ENCODE assay signal across 22 cellular contexts in the genomic region with DNA sequence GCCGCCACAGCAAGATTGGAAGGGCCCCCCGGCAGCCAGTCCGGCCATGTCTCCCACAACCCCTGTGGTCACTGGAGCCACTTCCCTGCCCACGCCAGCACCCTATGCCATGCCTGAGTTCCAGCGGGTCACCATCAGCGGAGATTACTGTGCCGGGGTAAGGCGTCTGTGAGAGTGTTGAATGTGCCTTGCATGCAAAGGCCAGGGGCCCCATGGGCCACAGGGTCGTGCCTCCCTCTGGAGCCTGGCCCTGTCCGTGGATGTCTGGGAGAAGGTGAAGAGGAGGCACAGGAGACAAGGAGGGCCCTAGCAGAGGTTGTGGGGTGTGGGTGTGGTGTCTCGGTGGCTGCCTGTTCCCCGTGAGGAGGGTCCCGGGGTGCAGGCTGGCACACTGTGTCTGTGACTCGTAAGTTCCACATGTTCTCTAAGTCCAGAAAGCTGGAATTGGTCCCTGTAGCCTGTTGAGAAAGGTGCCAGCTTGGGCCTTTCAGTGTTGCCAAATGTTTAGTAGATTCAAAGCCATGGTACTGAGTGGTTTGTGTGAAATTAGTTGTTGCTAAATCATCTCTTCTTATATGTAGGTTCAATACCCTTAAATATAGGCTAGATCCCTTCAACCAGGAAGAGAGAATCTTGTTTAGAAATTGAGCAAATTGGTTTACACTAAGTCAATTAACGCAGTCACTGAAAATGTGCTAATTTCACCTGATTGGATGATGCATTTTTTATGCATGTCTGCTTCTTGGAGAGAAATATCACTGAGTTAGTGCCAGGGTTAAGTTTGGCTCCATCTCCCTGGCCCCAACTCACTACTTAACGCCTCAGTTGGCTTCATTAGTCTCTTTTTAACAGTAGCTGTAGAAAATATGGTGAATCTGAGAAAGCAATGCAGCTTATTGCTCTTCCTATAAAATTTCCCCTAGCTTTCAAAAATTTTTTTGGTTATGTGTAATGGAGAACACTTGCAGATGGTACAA. TPM values are rescaled to one million over a fixed set of nuclear protein-coding genes. Genes with fewer than 3 reads are reported as not detected.
DNase-seq lines count a peak whose midpoint lies in the region; ATAC-seq, FAIRE-seq and TF ChIP-seq lines count a peak whose summit lies in the region.
"Had no signal": no experiment of that assay in that cellular context is flagged by ENCODE, and none has a peak within 500 bp of the region (broad histone marks: within the 10 kb centered on the region; RNA-seq: fewer than 3 reads in every experiment).

No MANE protein-coding gene starts in this region.

- POLR2A ChIA-PET in CD4-positive, alpha-beta memory T cell (lab: Charles Lee; ENCODE audit: partially characterized antibody): no interaction called here
- POLR2A ChIA-PET in H1 (lab: Charles Lee; ENCODE audit: partially characterized antibody): no interaction called here

- no peak overlapping the region for H2AFZ ChIP-seq in H1 (ENCODE audit: low read length)

- H3K9ac ChIP-seq in H1 (replicated peaks in 1 of 4; ENCODE audit: extremely low read depth in 1 of 4, low read depth in 3 of 4, low read length in 3 of 4): no peak overlapping the region

- no peak overlapping the region for H2BK12ac ChIP-seq in H1 (ENCODE audit: low read depth, low read length)

- no peaks in the 10 kb centered on the region for H3K27me3 Mint-ChIP-seq in CD4-positive, alpha-beta memory T cell

- no peak overlapping the region for H2AK5ac ChIP-seq in H1 (ENCODE audit: low read depth, low read length)

- no peak overlapping the region for H3K4me3 Mint-ChIP-seq in CD4-positive, alpha-beta memory T cell
- H3K4me3 Mint-ChIP-seq: immature natural killer cell had no signal

- H3K79me2 ChIP-seq in H1 (ENCODE audit: control insufficient read depth in 1 of 2, insufficient read depth in 2 of 2, low read length in 2 of 2): no peaks in the 10 kb centered on the region

- no peaks in the 10 kb centered on the region for H3K27me3 ChIP-seq in CD4-positive, alpha-beta memory T cell (ENCODE audit: insufficient read depth, low read length)
- H3K27me3 ChIP-seq in H1 (replicated peaks in 1 of 4; ENCODE audit: control insufficient read depth in 3 of 4, extremely low read depth in 1 of 4, insufficient read depth in 3 of 4, low read length in 3 of 4) (no peaks in the 10 kb centered on the region), neutrophil (no peaks in the 10 kb centered on the region)
- H3K27me3 ChIP-seq: right lobe of liver, tibial artery had no signal

- no peak overlapping the region for H3K4ac ChIP-seq in H1 (replicated peaks; ENCODE audit: insufficient read length, low read depth, low read length)

- peaks cover 0 to 2% of the 10 kb centered on the region in 2 experiments for H4K20me1 ChIP-seq in H1 (replicated peaks in 1 of 2; ENCODE audit: control insufficient read depth in 1 of 2, insufficient read depth in 2 of 2, low read length in 2 of 2)

- no peak overlapping the region for H4K91ac ChIP-seq in H1 (replicated peaks; ENCODE audit: insufficient read length, low read length)

- peak overlapping the region in 5 of 7 donors; percentile 32 to 84 (median 45) for H3K27ac Mint-ChIP-seq in CD4-positive, alpha-beta memory T cell

- peaks cover 35 to 69% of the 10 kb centered on the region in 2 donors for H3K36me3 Mint-ChIP-seq in CD4-positive, alpha-beta memory T cell

- TF ChIP-seq CTCF in H1 (IDR thresholded peaks at IDR 0.05; ENCODE audit: control extremely low read depth in 1 of 3, insufficient read depth in 1 of 3, low read depth in 1 of 3, low read length in 3 of 3) (no peak), neutrophil (IDR thresholded peaks at IDR 0.05) (no peak)

- H2BK5ac ChIP-seq in H1 (ENCODE audit: low read depth, low read length): no peak overlapping the region

- no peak overlapping the region for H3K18ac ChIP-seq in H1 (ENCODE audit: extremely low read depth, low read length)

- H3K4me2 ChIP-seq in H1 (ENCODE audit: insufficient read depth in 1 of 2, low read depth in 2 of 2, low read length in 2 of 2): no peak overlapping the region

- no peaks in the 10 kb centered on the region for H3K9me3 Mint-ChIP-seq in CD4-positive, alpha-beta memory T cell
- H3K9me3 Mint-ChIP-seq: immature natural killer cell had no signal

- no peaks in the 10 kb centered on the region; the same call in 1 of the 2 replicates for H3K79me1 ChIP-seq in H1 (ENCODE audit: low read depth, low read length)

- DNase-seq in CD4-positive, alpha-beta memory T cell: no peak
- DNase-seq in NCI-H82 treated with DMSO at 0.1 percent for 48 hours (lab: John Stamatoyannopoulos, UW; ENCODE audit: unreplicated experiment) (peak; percentile 5), H1 (ENCODE audit: low read depth in 1 of 2, low spot score in 2 of 2) (no peak), dedifferentiated amniotic fluid mesenchymal stem cell (ENCODE audit: extremely low spot score) (no peak), SKM-1 treated with dmso at 0.1 percent for 144 hours (lab: John Stamatoyannopoulos, UW; ENCODE audit: unreplicated experiment) (no peak), NCI-H69 (lab: John Stamatoyannopoulos, UW) (no peak)
- DNase-seq: activated CD4-positive, alpha-beta T cell treated with anti-CD3 and anti-CD28 coated beads for 4 hours; AML-193; DMS 273 treated with DMSO at 0.1 percent for 48 hours; erythroblast; glutamatergic neuron; H7; immature natural killer cell; MM.1S; NCI-H187; NCI-H510A had no signal

- H3K4me3 ChIP-seq in CD4-positive, alpha-beta memory T cell (ENCODE audit: low read length in 2 of 2): no peak overlapping the region
- no peak overlapping the region for H3K4me3 ChIP-seq in H1 (ENCODE audit: extremely low read depth in 1 of 4, insufficient read depth in 2 of 4, low read depth in 3 of 4, low read length in 4 of 4)
- no peak overlapping the region for H3K4me3 ChIP-seq in neutrophil (ENCODE audit: low read depth in 1 of 2, low read length in 1 of 2)
- H3K4me3 ChIP-seq: right lobe of liver, SK-N-MC, tibial artery had no signal

- H4K8ac ChIP-seq in H1 (ENCODE audit: extremely low read depth, insufficient read depth, low read length): no peak overlapping the region; the same call in 1 of the 2 replicates

- no peak overlapping the region for H2BK120ac ChIP-seq in H1 (replicated peaks; ENCODE audit: low read depth, low read length)

- intact Hi-C loops in CD4-positive, alpha-beta memory T cell (cut with micrococcal nuclease): no loop called here

- H2BK15ac ChIP-seq in H1 (ENCODE audit: low read length): no peak overlapping the region

- no peaks in the 10 kb centered on the region for H3K4me1 ChIP-seq in CD4-positive, alpha-beta memory T cell (ENCODE audit: insufficient read depth, low read length)
- H3K4me1 ChIP-seq in H1 (replicated peaks in 1 of 4; ENCODE audit: control insufficient read depth in 3 of 4, insufficient read depth in 4 of 4, low read length in 3 of 4): no peaks in the 10 kb centered on the region
- peaks cover 17 to 34% of the 10 kb centered on the region in 2 experiments for H3K4me1 ChIP-seq in neutrophil (ENCODE audit: control insufficient read depth in 1 of 2, insufficient read depth in 1 of 2, low read depth in 1 of 2, low read length in 1 of 2)
- H3K4me1 ChIP-seq: right lobe of liver, tibial artery had no signal

- ATAC-seq in GM18502 (IDR thresholded peaks at IDR 0.05; ENCODE audit: poor library complexity, unreplicated experiment): no peak
- ATAC-seq: right lobe of liver had no signal

- TF ChIP-seq RAD21 in H1 (IDR thresholded peaks at IDR 0.05 in 1 of 2, conservative IDR thresholded peaks at IDR 0.05 in 1 of 2; ENCODE audit: low read depth in 2 of 2, low read length in 2 of 2): no peak

- H3K23me2 ChIP-seq in H1 (ENCODE audit: low read depth, low read length): no peaks in the 10 kb centered on the region

- TF ChIP-seq EP300 in H1 (IDR thresholded peaks at IDR 0.05; ENCODE audit: borderline replicate concordance in 1 of 2, low read depth in 2 of 2, low read length in 2 of 2): no peak

- H3K9me3 ChIP-seq in CD4-positive, alpha-beta memory T cell (ENCODE audit: control insufficient read depth in 1 of 2, low read length in 2 of 2): no peaks in the 10 kb centered on the region
- H3K9me3 ChIP-seq in H1 (ENCODE audit: insufficient read depth in 2 of 2, low read depth in 1 of 2, low read length in 1 of 2) (no peaks in the 10 kb centered on the region), neutrophil (no peaks in the 10 kb centered on the region)
- H3K9me3 ChIP-seq: right lobe of liver, tibial artery had no signal

- no peak overlapping the region for H4K5ac ChIP-seq in H1 (ENCODE audit: insufficient read length, low read depth, low read length)

- CTCF ChIA-PET in CD4-positive, alpha-beta memory T cell (lab: Charles Lee; ENCODE audit: partially characterized antibody): no interaction called here
- CTCF ChIA-PET in H1 (lab: Charles Lee; ENCODE audit: partially characterized antibody): interaction anchor here (1.9 to 2.3 kb wide), 2 partner anchors 19 to 27 kb away, joined by 5 to 8 read pairs; no protein-coding TSS in a partner anchor

- no peak overlapping the region for H3K56ac ChIP-seq in H1 (replicated peaks; ENCODE audit: insufficient read length, low read depth, low read length)

- peaks cover 57% of the 10 kb centered on the region for H3K36me3 ChIP-seq in CD4-positive, alpha-beta memory T cell (ENCODE audit: insufficient read depth, low read length)
- H3K36me3 ChIP-seq in H1 (ENCODE audit: control insufficient read depth in 2 of 4, insufficient read depth in 4 of 4, low read length in 3 of 4): no peaks in the 10 kb centered on the region
- peaks cover 78% of the 10 kb centered on the region for H3K36me3 ChIP-seq in neutrophil
- H3K36me3 ChIP-seq: right lobe of liver, tibial artery had no signal

- 0 out of 2 replicates have a peak overlapping the region, but pooled peaks have one; percentile 48 for H2BK20ac ChIP-seq in H1 (ENCODE audit: low read length)

- no peak overlapping the region for H3K23ac ChIP-seq in H1 (ENCODE audit: insufficient read length)

- 95% methylated on average over 16 of the region's 16 CpGs; no CpG with 5 or more reads in 1 of the 2 experiments for WGBS in H1 (ENCODE audit: extremely low coverage in 1 of 2, insufficient coverage in 1 of 2, insufficient read length in 1 of 2, insufficient replicate concordance in 2 of 2, low coverage in 1 of 2, low lambda C conversion rate in 2 of 2, missing lambda C conversion rate in 1 of 2), 2 experiments

- H3K4me1 Mint-ChIP-seq in CD4-positive, alpha-beta memory T cell: peaks cover 15 to 33% (median 26%) of the 10 kb centered on the region in 4 donors

- no peak for FAIRE-seq in H1 (lab: Jason Lieb, UNC)

- TF ChIP-seq POLR2A in H1 (IDR thresholded peaks at IDR 0.05; ENCODE audit: control extremely low read depth in 1 of 2, low read depth in 2 of 2, low read length in 2 of 2): no peak

- H3K27ac ChIP-seq in CD4-positive, alpha-beta memory T cell (ENCODE audit: low read depth, low read length): no peak overlapping the region
- H3K27ac ChIP-seq in H1 (ENCODE audit: low read depth, low read length): no peak overlapping the region
- peak overlapping the region; percentile 80 for H3K27ac ChIP-seq in neutrophil
- H3K27ac ChIP-seq: right lobe of liver, SK-N-MC, tibial artery had no signal

- H3K14ac ChIP-seq in H1 (ENCODE audit: insufficient read length): no peak overlapping the region

RNA-seq across cellular contexts. Expression of gene AMPD3, which starts 23.8 kb away (rescaled TPM):
- 10 to 100 TPM; 42.1 to 43.4 TPM for total RNA-seq in CD4-positive, alpha-beta memory T cell
- 10 to 100 TPM; 10.9 to 18.2 TPM for polyA plus RNA-seq in CD4-positive, alpha-beta memory T cell
- 5.2 and 6.3 TPM in 2 replicates for total RNA-seq in H1 (2021; fragmentation: NEBNext Ultra II Directional; extraction: Animal tissue kit (Norgen Biotek cat#: 25700))
- 4.0 and 10.9 TPM in 2 replicates for polyA plus RNA-seq in H1 (2011; rRNA removed)
- 3.2 TPM for polyA plus RNA-seq in H1 (2011; cell fraction: cytosol; rRNA removed)
- 12.0 TPM for polyA plus RNA-seq in H1 (2011; cell fraction: nucleus; rRNA removed)
- 2.7 to 4.5 TPM (median 3.3 TPM) in 4 replicates for polyA plus RNA-seq in H1 (2012, experiment 1 of 2)
- 1.6 TPM for polyA plus RNA-seq in H1 (2012, experiment 2 of 2)
- polyA plus RNA-seq in H1 (2013, experiment 1 of 2): 2.7 TPM
- polyA plus RNA-seq in H1 (2013, experiment 2 of 2): 2.3 TPM
- 7.4 and 11.1 TPM in 2 replicates for polyA minus RNA-seq in H1 (2011; rRNA and poly(A)+ RNA removed)
- 2.5 TPM for polyA minus RNA-seq in H1 (2011; cell fraction: cytosol; rRNA and poly(A)+ RNA removed)
- polyA minus RNA-seq in H1 (2011; cell fraction: nucleus; rRNA and poly(A)+ RNA removed): 38.5 TPM
- polyA plus RNA-seq: neural cell had no signal
